1 cellular context compared by ENCODE assay signal in genomic region chr2:59889305-59889704, GRCh38.
TF ChIP-seq lines count a peak whose summit lies in the region.

No MANE protein-coding gene starts in this region.

TF ChIP-seq in K562, 482 proteins besides CTCF, POLR2A, EP300 and RAD21 (continued from another document):
- TF ChIP-seq HMGXB4 (CRISPR knock-in tag; IDR thresholded peaks at IDR 0.05), result no peak
- no peak for TF ChIP-seq CHD1 (IDR thresholded peaks at IDR 0.05; ENCODE audit: low read length)
- no peak for TF ChIP-seq ZNF431 (CRISPR knock-in tag; IDR thresholded peaks at IDR 0.05)
- TF ChIP-seq ARHGAP35 (IDR thresholded peaks at IDR 0.05; ENCODE audit: partially characterized antibody), result no peak
- no peak for TF ChIP-seq ZNF175 (CRISPR knock-in tag; IDR thresholded peaks at IDR 0.05; ENCODE audit: low read depth)
- no peak for TF ChIP-seq USF1 (CRISPR knock-in tag; IDR thresholded peaks at IDR 0.05)
